11 cellular contexts compared by ENCODE assay signal in genomic region chr3:186588619-186589018, GRCh38. TPM values are rescaled to one million over a fixed set of nuclear protein-coding genes. Genes with fewer than 3 reads are reported as not detected.
DNase-seq lines count a peak whose midpoint lies in the region; ATAC-seq and TF ChIP-seq lines count a peak whose summit lies in the region.
"Had no signal": no experiment of that assay in that cellular context is flagged by ENCODE, and none has a peak within 500 bp of the region (broad histone marks: within the 10 kb centered on the region; RNA-seq: fewer than 3 reads in every experiment).

No MANE protein-coding gene starts in this region.

- no peak overlapping the region for H3K14ac ChIP-seq in trophoblast cell (ENCODE audit: low read length)

- peaks cover 0 to 12% of the 10 kb centered on the region in 2 experiments for H3K36me3 ChIP-seq in trophoblast cell (ENCODE audit: control insufficient read depth in 1 of 2, insufficient read depth in 2 of 2, low read length in 2 of 2)

- no peak overlapping the region for H3K9ac ChIP-seq in trophoblast cell (ENCODE audit: low read length)

- peaks cover 1 to 9% of the 10 kb centered on the region in 2 donors for H3K36me3 Mint-ChIP-seq in activated T-cell treated with anti-CD3 and anti-CD28 coated beads, Interleukin-2, amount 50 U/mL, for 72 hours (ENCODE audit: insufficient read depth in 2 of 2)
- H3K36me3 Mint-ChIP-seq in activated T-cell treated with anti-CD3 and anti-CD28 coated beads, Interleukin-2, amount 50 U/mL, for 24 hours (ENCODE audit: low read depth) = peaks cover 31% of the 10 kb centered on the region
- H3K36me3 Mint-ChIP-seq in nephron progenitor cell (ENCODE audit: low read depth) = peaks cover 21% of the 10 kb centered on the region

- no peak overlapping the region for H3K18ac ChIP-seq in trophoblast cell (ENCODE audit: low read length)

- H3K4me1 ChIP-seq in trophoblast cell (ENCODE audit: control insufficient read depth in 1 of 2, insufficient read depth in 2 of 2, low read length in 2 of 2) = peaks cover 0 to 2% of the 10 kb centered on the region in 2 experiments

- TF ChIP-seq CTCF in nephron progenitor cell (IDR thresholded peaks at IDR 0.05) = no peak

- H3K23ac ChIP-seq in trophoblast cell (ENCODE audit: low read length) = no peak overlapping the region

- ATAC-seq in activated T-cell treated with anti-CD3 and anti-CD28 coated beads, Interleukin-2, amount 50 U/mL, for 72 hours (replicated peaks in 1 of 2) = peak; percentile 47 to 67

- H2AFZ ChIP-seq in trophoblast cell (ENCODE audit: insufficient read depth, low read length, poor library complexity) = no peak overlapping the region

- H3K79me1 ChIP-seq in trophoblast cell (ENCODE audit: low read length) = no peaks in the 10 kb centered on the region

- no peak overlapping the region for H2BK120ac ChIP-seq in trophoblast cell (ENCODE audit: insufficient read depth, low read length, poor library complexity)

- H3K4me2 ChIP-seq in trophoblast cell (ENCODE audit: low read length) = no peak overlapping the region

- H3K4me1 Mint-ChIP-seq in activated T-cell treated with anti-CD3 and anti-CD28 coated beads, Interleukin-2, amount 50 U/mL, for 72 hours (ENCODE audit: low read depth) = peaks cover 23% of the 10 kb centered on the region
- H3K4me1 Mint-ChIP-seq in activated T-cell treated with anti-CD3 and anti-CD28 coated beads, Interleukin-2, amount 50 U/mL, for 24 hours (ENCODE audit: low read depth) = peaks cover 23% of the 10 kb centered on the region
- no peaks in the 10 kb centered on the region for H3K4me1 Mint-ChIP-seq in nephron progenitor cell

- no peak overlapping the region for H2BK12ac ChIP-seq in trophoblast cell (ENCODE audit: low read length)

- H4K12ac ChIP-seq in trophoblast cell (ENCODE audit: low read depth, low read length) = no peak overlapping the region

- no CpG with 5 or more reads among the region's 2 CpGs for WGBS in trophoblast cell (ENCODE audit: extremely low coverage, insufficient coverage, insufficient read length)

- H3K27ac ChIP-seq in trophoblast cell (ENCODE audit: low read depth, low read length) = no peak overlapping the region
- H3K27ac ChIP-seq: cardiac muscle cell, neutrophil, stomach had no signal

- H3K27me3 Mint-ChIP-seq in activated T-cell treated with anti-CD3 and anti-CD28 coated beads, Interleukin-2, amount 50 U/mL, for 72 hours (ENCODE audit: low read depth) = no peaks in the 10 kb centered on the region
- H3K27me3 Mint-ChIP-seq in activated T-cell treated with anti-CD3 and anti-CD28 coated beads, Interleukin-2, amount 50 U/mL, for 24 hours = no peaks in the 10 kb centered on the region
- no peaks in the 10 kb centered on the region for H3K27me3 Mint-ChIP-seq in nephron progenitor cell (ENCODE audit: low read depth, poor library complexity)

- DNase-seq in activated T-cell treated with anti-CD3 and anti-CD28 coated beads, Interleukin-2, amount 50 U/mL, for 72 hours = no peak
- no peak for DNase-seq in activated T-cell treated with anti-CD3 and anti-CD28 coated beads, Interleukin-2, amount 50 U/mL, for 24 hours
- DNase-seq in trophoblast cell = peak; percentile 71 to 90
- no peak for DNase-seq in nephron progenitor cell
- DNase-seq: DMS79 treated with DMSO at 0.1 percent for 48 hours, NCI-H187, stomach had no signal

- H3K9me3 Mint-ChIP-seq in activated T-cell treated with anti-CD3 and anti-CD28 coated beads, Interleukin-2, amount 50 U/mL, for 72 hours = no peaks in the 10 kb centered on the region
- H3K9me3 Mint-ChIP-seq in activated T-cell treated with anti-CD3 and anti-CD28 coated beads, Interleukin-2, amount 50 U/mL, for 24 hours = no peaks in the 10 kb centered on the region
- H3K9me3 Mint-ChIP-seq in nephron progenitor cell = no peaks in the 10 kb centered on the region

- no peaks in the 10 kb centered on the region for H3K27me3 ChIP-seq in trophoblast cell (ENCODE audit: insufficient read depth, low read length)
- H3K27me3 ChIP-seq: cardiac muscle cell, neutrophil, stomach had no signal

- no peak overlapping the region for H2BK5ac ChIP-seq in trophoblast cell (ENCODE audit: low read depth, low read length, poor library complexity)

- no peak overlapping the region for H2AK5ac ChIP-seq in trophoblast cell (ENCODE audit: low read length)

- H4K8ac ChIP-seq in trophoblast cell (ENCODE audit: low read depth, low read length) = no peak overlapping the region

- H3K4ac ChIP-seq in trophoblast cell (ENCODE audit: low read depth, low read length) = no peak overlapping the region

- H3K4me3 ChIP-seq in trophoblast cell (ENCODE audit: low read depth, low read length) = no peak overlapping the region
- H3K4me3 ChIP-seq: cardiac muscle cell, stomach had no signal

- H3K79me2 ChIP-seq in trophoblast cell (ENCODE audit: control insufficient read depth, insufficient read depth, low read length, poor library complexity) = no peaks in the 10 kb centered on the region

- no peak overlapping the region for H3K27ac Mint-ChIP-seq in activated T-cell treated with anti-CD3 and anti-CD28 coated beads, Interleukin-2, amount 50 U/mL, for 72 hours
- no peak overlapping the region for H3K27ac Mint-ChIP-seq in activated T-cell treated with anti-CD3 and anti-CD28 coated beads, Interleukin-2, amount 50 U/mL, for 24 hours
- no peak overlapping the region for H3K27ac Mint-ChIP-seq in nephron progenitor cell

- no peaks in the 10 kb centered on the region for H3K9me3 ChIP-seq in trophoblast cell (ENCODE audit: insufficient read depth, low read depth, low read length)
- H3K9me3 ChIP-seq: neutrophil, stomach had no signal

- H4K91ac ChIP-seq in trophoblast cell (ENCODE audit: low read depth, low read length) = no peak overlapping the region

- H3K4me3 Mint-ChIP-seq in activated T-cell treated with anti-CD3 and anti-CD28 coated beads, Interleukin-2, amount 50 U/mL, for 72 hours = no peak overlapping the region
- H3K4me3 Mint-ChIP-seq in activated T-cell treated with anti-CD3 and anti-CD28 coated beads, Interleukin-2, amount 50 U/mL, for 24 hours = no peak overlapping the region
- no peak overlapping the region for H3K4me3 Mint-ChIP-seq in nephron progenitor cell

RNA-seq across cellular contexts. Expression of gene DNAJB11, which starts 18.1 kb away (rescaled TPM):
- total RNA-seq in activated T-cell treated with anti-CD3 and anti-CD28 coated beads, Interleukin-2, amount 50 U/mL, for 72 hours = 10 to 100 TPM; 29.7 to 34.2 TPM
- polyA plus RNA-seq in trophoblast cell (2013) = 116 and 119 TPM in 2 replicates

RNA-seq across cellular contexts. Expression of gene TBCCD1, which starts 21.5 kb away (rescaled TPM):
- 10 to 100 TPM; 13.6 to 16.2 TPM for total RNA-seq in activated T-cell treated with anti-CD3 and anti-CD28 coated beads, Interleukin-2, amount 50 U/mL, for 72 hours
- polyA plus RNA-seq in trophoblast cell (2013) = 7.3 and 7.6 TPM in 2 replicates

RNA-seq across cellular contexts. Expression of gene AHSG, which starts 24.2 kb away (rescaled TPM):
- under 1 TPM in 1 of 2 donors, not detected in 1; 0.14 TPM for total RNA-seq in activated T-cell treated with anti-CD3 and anti-CD28 coated beads, Interleukin-2, amount 50 U/mL, for 72 hours
- not detected in 2 replicates for polyA plus RNA-seq in trophoblast cell (2013)
- total RNA-seq: cardiac muscle cell, fibroblast of lung, kidney epithelial cell had no signal
- polyA plus RNA-seq: fibroblast of lung, stomach had no signal

RNA-seq across cellular contexts. Expression of gene CRYGS, which starts 44.4 kb away (rescaled TPM):
- 1 to 10 TPM; 7.0 to 7.1 TPM for total RNA-seq in activated T-cell treated with anti-CD3 and anti-CD28 coated beads, Interleukin-2, amount 50 U/mL, for 72 hours
- 0.55 and 0.56 TPM in 2 replicates for polyA plus RNA-seq in trophoblast cell (2013)

RNA-seq across cellular contexts. Expression of gene FETUB, which starts 51.6 kb away (rescaled TPM):
- not detected for total RNA-seq in activated T-cell treated with anti-CD3 and anti-CD28 coated beads, Interleukin-2, amount 50 U/mL, for 72 hours
- polyA plus RNA-seq in trophoblast cell (2013) = not detected in 2 replicates
- total RNA-seq: cardiac muscle cell, fibroblast of lung, kidney epithelial cell, stomach had no signal
- polyA plus RNA-seq: cardiac muscle cell, fibroblast of lung had no signal

Comparison
In these comparisons a context has a peak if more than half of its experiments do, and no peak if none do; other contexts are left out.
1. DNase-seq: peak in trophoblast cell (2 of 2); none in activated T-cell treated with anti-CD3 and anti-CD28 coated beads, Interleukin-2, amount 50 U/mL, for 72 hours (0 of 2), activated T-cell treated with anti-CD3 and anti-CD28 coated beads, Interleukin-2, amount 50 U/mL, for 24 hours (single experiment) and nephron progenitor cell (single experiment).